Comparison of ENCODE assay signal across 1 cellular context in the genomic region with DNA sequence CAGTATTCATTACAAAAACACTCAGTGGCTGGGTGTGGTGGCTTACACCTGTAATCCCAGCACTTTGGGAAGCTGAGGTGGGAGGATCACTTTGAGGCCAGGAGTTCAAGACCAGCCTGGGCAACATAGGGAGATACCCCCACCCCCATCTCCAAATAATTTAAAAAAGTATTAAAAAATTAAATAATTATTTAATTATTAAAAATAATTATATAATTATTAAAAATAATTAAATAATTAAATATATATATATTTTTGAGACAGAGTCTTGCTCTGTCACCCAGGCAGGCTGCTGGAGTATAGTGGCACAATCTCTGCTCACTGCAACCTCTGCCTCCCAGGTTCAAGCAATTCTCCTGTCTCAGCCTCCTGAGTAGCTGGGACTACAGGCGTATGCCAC. TPM values are rescaled to one million over a fixed set of nuclear protein-coding genes. Genes with fewer than 3 reads are reported as not detected.
DNase-seq lines count a peak whose midpoint lies in the region; ATAC-seq and TF ChIP-seq lines count a peak whose summit lies in the region.
"Not testable (repeated sequence)": the region's sequence is repeated elsewhere in the genome, so short reads cannot be mapped to it uniquely, and the experiment has no call there.

No MANE protein-coding gene starts in this region.

- POLR2A ChIA-PET in WTC11 (lab: Charles Lee), result not testable (repeated sequence)

- H3K27me3 Mint-ChIP-seq in WTC11 (ENCODE audit: low read depth), result not testable (repeated sequence)

- CTCF ChIA-PET in WTC11 (lab: Charles Lee), result interaction anchor here (0.6 kb wide), 1 partner anchor 11 kb away, joined by 4 read pairs; no protein-coding TSS in a partner anchor

- not testable (repeated sequence) for H3K4me1 Mint-ChIP-seq in WTC11

- DNase-seq in WTC11 (ENCODE audit: low spot score), result not testable (repeated sequence)

- TF ChIP-seq CTCF in WTC11 (IDR thresholded peaks at IDR 0.05), result not testable (repeated sequence)

- not testable (repeated sequence) for H3K27ac Mint-ChIP-seq in WTC11

- ATAC-seq in WTC11, result not testable (repeated sequence)

- not testable (repeated sequence) for H3K36me3 Mint-ChIP-seq in WTC11

- not testable (repeated sequence) for H3K9me3 Mint-ChIP-seq in WTC11

- not testable (repeated sequence) for H3K4me3 Mint-ChIP-seq in WTC11

TF ChIP-seq in WTC11, 78 proteins besides CTCF, POLR2A, EP300 and RAD21:
- TF ChIP-seq HMGA2 (CRISPR knock-in tag; IDR thresholded peaks at IDR 0.05), result peak; percentile 98
TF ChIP-seq in WTC11: peak in this region for 1; not testable (repeated sequence) for 77.

RNA-seq across cellular contexts. Expression of a gene that starts 27.9 kb away (rescaled TPM):
- total RNA-seq in WTC11 (2021), result 41.8 to 53.7 TPM (median 43.8 TPM) in 3 replicates

RNA-seq across cellular contexts. Expression of a gene that starts 30.8 kb away (rescaled TPM):
- total RNA-seq in WTC11 (2021), result 39.3 to 43.8 TPM (median 39.8 TPM) in 3 replicates
